Comparison of ENCODE assay signal across 28 cellular contexts in the genomic region with DNA sequence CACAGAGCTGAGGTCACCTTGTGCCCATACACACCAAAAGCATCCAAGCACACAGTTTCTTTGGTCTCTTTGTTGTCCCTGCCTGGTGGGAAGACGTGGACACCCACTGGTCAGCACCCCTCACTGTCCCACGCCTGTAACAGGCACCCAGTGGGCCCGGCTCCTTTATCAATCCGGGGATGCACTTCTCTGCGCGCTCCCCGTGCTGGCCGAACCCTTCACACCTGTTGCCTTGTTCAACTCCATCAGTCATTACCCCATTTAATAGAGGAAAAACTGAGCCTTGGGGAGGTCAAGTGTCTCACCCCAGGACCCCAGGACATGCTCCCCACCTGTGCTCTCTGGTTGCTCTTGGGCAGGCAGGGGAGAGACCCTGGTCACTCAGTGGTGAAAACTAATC. TPM values are rescaled to one million over a fixed set of nuclear protein-coding genes. Genes with fewer than 3 reads are reported as not detected.
"Had no signal": no experiment of that assay in that cellular context is flagged by ENCODE, and none has a peak within 500 bp of the region (broad histone marks: within the 10 kb centered on the region; RNA-seq: fewer than 3 reads in every experiment).

No MANE protein-coding gene starts in this region.

- H3K27ac Mint-ChIP-seq: activated B cell treated with CpG ODN at 0.5 μM for 24 hours; activated CD4-positive, alpha-beta memory T cell treated with anti-CD3 and anti-CD28 coated beads for 36 hours; activated CD4-positive, alpha-beta T cell treated with anti-CD3 and anti-CD28 coated beads for 36 hours; activated naive CD8-positive, alpha-beta T cell; effector memory CD8-positive, alpha-beta T cell; progenitor cell of endocrine pancreas; T-helper 17 cell had no signal

- DNase-seq: activated B cell treated with CpG ODN at 0.5 μM for 24 hours; activated CD4-positive, alpha-beta memory T cell treated with anti-CD3 and anti-CD28 coated beads for 36 hours; activated CD4-positive, alpha-beta T cell treated with anti-CD3 and anti-CD28 coated beads for 36 hours; activated gamma-delta T cell treated with Interleukin-2 at 50 U/mL for 16 hours; activated T-cell treated with anti-CD3 and anti-CD28 coated beads for 4 hours; brain microvascular endothelial cell; central memory CD4-positive, alpha-beta T cell; effector memory CD8-positive, alpha-beta T cell; hippocampal formation; left ventricle myocardium superior; mammary epithelial cell; midbrain; stimulated activated CD4-positive, alpha-beta T cell treated with anti-CD3 and anti-CD28 coated beads, Interleukin-1b, Interleukin-23, amount 100 ng/mL, for 48 hours; stomach; SW 1271; T-helper 17 cell had no signal

- H3K36me3 Mint-ChIP-seq: activated CD4-positive, alpha-beta memory T cell treated with anti-CD3 and anti-CD28 coated beads for 36 hours; activated naive CD8-positive, alpha-beta T cell had no signal

- ATAC-seq: activated CD4-positive, alpha-beta T cell treated with anti-CD3 and anti-CD28 coated beads for 36 hours; effector memory CD8-positive, alpha-beta T cell; left ventricle myocardium superior; T-helper 17 cell had no signal

- FAIRE-seq: frontal cortex had no signal

- H3K27ac ChIP-seq: adrenal gland, ascending aorta, brain microvascular endothelial cell, esophagus muscularis mucosa, stomach, suprapubic skin, tibial nerve had no signal

- H3K9me3 ChIP-seq: adrenal gland, ascending aorta, esophagus muscularis mucosa, stomach, suprapubic skin, tibial nerve had no signal

- H3K36me3 ChIP-seq: adrenal gland, ascending aorta, brain microvascular endothelial cell, esophagus muscularis mucosa, stomach, suprapubic skin, tibial nerve had no signal

- H3K4me1 Mint-ChIP-seq: activated B cell treated with CpG ODN at 0.5 μM for 24 hours; activated CD4-positive, alpha-beta T cell treated with anti-CD3 and anti-CD28 coated beads for 36 hours; T-helper 17 cell had no signal

- H3K4me1 ChIP-seq: adrenal gland, ascending aorta, esophagus muscularis mucosa, stomach, suprapubic skin, tibial nerve had no signal

- H3K4me3 ChIP-seq: adrenal gland, ascending aorta, esophagus muscularis mucosa, stomach, suprapubic skin, tibial nerve had no signal

- H3K9me3 Mint-ChIP-seq: activated B cell treated with CpG ODN at 0.5 μM for 24 hours; activated CD4-positive, alpha-beta memory T cell treated with anti-CD3 and anti-CD28 coated beads for 36 hours; effector memory CD8-positive, alpha-beta T cell had no signal

- H3K4me3 Mint-ChIP-seq: activated B cell treated with CpG ODN at 0.5 μM for 24 hours; activated CD4-positive, alpha-beta memory T cell treated with anti-CD3 and anti-CD28 coated beads for 36 hours; activated CD4-positive, alpha-beta T cell treated with anti-CD3 and anti-CD28 coated beads for 36 hours; activated naive CD8-positive, alpha-beta T cell; effector memory CD8-positive, alpha-beta T cell; T-helper 17 cell had no signal

- H3K27me3 ChIP-seq: ascending aorta had no signal

RNA-seq across cellular contexts. Expression of a gene that starts 49.7 kb away (rescaled TPM):
- total RNA-seq: activated B cell treated with CpG ODN at 0.5 μM for 24 hours; activated CD4-positive, alpha-beta memory T cell treated with anti-CD3 and anti-CD28 coated beads for 36 hours; activated CD4-positive, alpha-beta T cell treated with anti-CD3 and anti-CD28 coated beads for 36 hours; adrenal gland; ascending aorta; dermis microvascular lymphatic vessel endothelial cell; esophagus muscularis mucosa; frontal cortex; left ventricle myocardium superior; mammary epithelial cell; osteoblast; progenitor cell of endocrine pancreas; skeletal muscle tissue; stomach; suprapubic skin; T-helper 17 cell; tibial nerve; urinary bladder had no signal
- polyA plus RNA-seq: adrenal gland, mammary epithelial cell, stomach, urinary bladder had no signal
